In the genomic region with DNA sequence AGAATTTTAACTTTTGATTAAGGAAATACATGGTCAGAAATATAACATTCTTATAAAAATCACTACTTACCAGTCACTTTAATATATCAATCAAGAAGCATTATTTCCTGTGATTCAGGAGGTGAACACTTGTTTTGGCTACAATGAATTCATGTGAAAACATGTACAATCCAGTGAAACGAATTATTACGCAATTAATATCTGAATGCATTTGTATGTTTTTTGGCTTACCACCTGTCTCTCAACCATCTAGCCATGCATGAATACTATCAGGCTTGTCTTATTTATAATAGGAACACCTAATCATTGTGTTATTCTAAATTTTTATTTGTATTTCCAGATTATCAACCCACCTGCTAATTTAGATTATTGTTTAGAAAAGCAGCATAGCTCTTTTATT, we compare ENCODE assay signal across 33 cellular contexts. TPM values are rescaled to one million over a fixed set of nuclear protein-coding genes. Genes with fewer than 3 reads are reported as not detected.
"Had no signal": no experiment of that assay in that cellular context is flagged by ENCODE, and none has a peak within 500 bp of the region (broad histone marks: within the 10 kb centered on the region; RNA-seq: fewer than 3 reads in every experiment).

No MANE protein-coding gene starts in this region.

- DNase-seq: dermis blood vessel endothelial cell; dorsolateral prefrontal cortex; effector CD4-positive, alpha-beta T cell; effector memory CD4-positive, alpha-beta T cell; erythroblast; esophagus squamous epithelium; foreskin fibroblast; foreskin melanocyte; gastrocnemius medialis; glutamatergic neuron; head of caudate nucleus; heart right ventricle; hippocampal formation; immature natural killer cell; left cardiac atrium; left lung; left ventricle myocardium superior; lower lobe of right lung; mesenchymal stem cell; mucosa of descending colon; naive B cell had no signal

- H3K4me1 ChIP-seq: esophagus squamous epithelium, gastrocnemius medialis, heart right ventricle, left lung, lower lobe of right lung had no signal

- H3K27ac ChIP-seq: coronary artery, dorsolateral prefrontal cortex, epithelial cell of prostate, esophagus squamous epithelium, gastrocnemius medialis, heart right ventricle, left lung, lower lobe of right lung had no signal

- H3K36me3 ChIP-seq: esophagus squamous epithelium, gastrocnemius medialis, heart right ventricle, left lung, lower lobe of right lung had no signal

- ATAC-seq: esophagus mucosa, gastrocnemius medialis, heart right ventricle, left cardiac atrium, left lung, left ventricle myocardium superior, lower lobe of right lung, mucosa of descending colon had no signal

- H3K9me3 ChIP-seq: esophagus squamous epithelium, gastrocnemius medialis, heart right ventricle, left lung, lower lobe of right lung, mucosa of descending colon had no signal

- H3K4me3 ChIP-seq: coronary artery, dorsolateral prefrontal cortex, esophagus squamous epithelium, gastrocnemius medialis, heart right ventricle, left lung, lower lobe of right lung, mucosa of descending colon had no signal

- FAIRE-seq: endothelial cell of umbilical vein, keratinocyte had no signal

- H3K27me3 ChIP-seq: esophagus squamous epithelium, gastrocnemius medialis, heart right ventricle, left lung had no signal

RNA-seq across cellular contexts. Expression of a gene that starts 44.6 kb away (rescaled TPM):
- total RNA-seq: dermis blood vessel endothelial cell, endothelial cell of umbilical vein, esophagus mucosa, esophagus squamous epithelium, gastrocnemius medialis, glomerular endothelial cell, kidney epithelial cell, left cardiac atrium, left lung, left ventricle myocardium superior, lower leg skin, lower lobe of right lung, lung microvascular endothelial cell, mesenteric fat pad, mesothelial cell of epicardium, mucosa of descending colon, myocyte had no signal
- polyA plus RNA-seq: endothelial cell of umbilical vein, heart right ventricle, immature natural killer cell, keratinocyte had no signal
